11 cellular contexts compared by ENCODE assay signal in the genomic region with DNA sequence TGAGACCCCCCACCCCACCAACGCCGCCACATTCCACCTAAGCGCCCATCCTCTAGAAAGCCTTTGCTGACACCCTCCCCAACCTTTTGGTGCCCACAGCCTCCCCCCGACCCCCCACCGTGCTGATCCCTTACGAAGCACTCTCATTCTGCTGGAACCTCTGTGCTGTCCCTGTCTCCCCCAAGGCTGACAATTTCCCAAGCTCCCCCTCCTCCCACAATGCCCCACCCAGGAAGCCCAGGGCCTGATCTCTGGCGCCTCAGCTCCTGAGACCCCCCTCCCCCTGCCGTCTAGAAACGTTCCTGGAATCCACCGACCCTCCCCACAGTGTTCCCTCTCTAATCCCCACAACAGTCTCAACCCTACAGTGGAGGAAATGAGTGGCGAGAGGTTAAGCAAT. TPM values are rescaled to one million over a fixed set of nuclear protein-coding genes. Genes with fewer than 3 reads are reported as not detected.
DNase-seq lines count a peak whose midpoint lies in the region; ATAC-seq and TF ChIP-seq lines count a peak whose summit lies in the region.
"Had no signal": no experiment of that assay in that cellular context is flagged by ENCODE, and none has a peak within 500 bp of the region (broad histone marks: within the 10 kb centered on the region; RNA-seq: fewer than 3 reads in every experiment).

No MANE protein-coding gene starts in this region.

- H3K9me3 Mint-ChIP-seq in H9 (peaks cover 23 to 25% of the 10 kb centered on the region in 2 experiments), activated B cell treated with CpG ODN at 0.5 μM for 24 hours (peaks cover 10% of the 10 kb centered on the region)

- CTCF ChIA-PET in activated B cell treated with CpG ODN at 0.5 μM for 24 hours (lab: Charles Lee), result interaction anchor here (0.6 to 1.8 kb wide), 4 partner anchors 22 to 66 kb away, joined by 3 to 9 read pairs (median 4); no protein-coding TSS in a partner anchor

- no peak overlapping the region for H4K91ac ChIP-seq in H9 (ENCODE audit: insufficient read length, low read depth, low read length)

- H3K23me2 ChIP-seq in H9 (ENCODE audit: insufficient read length, low read depth, low read length, poor library complexity, severe bottlenecking), result peaks cover 6% of the 10 kb centered on the region

- peaks cover 14% of the 10 kb centered on the region for H3K27me3 Mint-ChIP-seq in H9 (ENCODE audit: low read depth)
- no peaks in the 10 kb centered on the region for H3K27me3 Mint-ChIP-seq in activated B cell treated with CpG ODN at 0.5 μM for 24 hours

- H4K8ac ChIP-seq in H9 (replicated peaks; ENCODE audit: insufficient read length, low read depth, low read length), result no peak overlapping the region

- DNase-seq in H9 (no peak), activated B cell treated with CpG ODN at 0.5 μM for 24 hours (no peak), DMS153 treated with DMSO at 0.1 percent for 48 hours (lab: John Stamatoyannopoulos, UW; ENCODE audit: unreplicated experiment) (no peak), G401 (ENCODE audit: low spot score) (no peak), NCI-H1417 treated with DMSO at 0.1 percent for 48 hours (lab: John Stamatoyannopoulos, UW) (no peak)
- DNase-seq: NCI-H1417 had no signal

- peak overlapping the region; percentile 49 for H3K4me3 ChIP-seq in iPS-18c (ENCODE audit: insufficient read depth, low read depth, low read length)
- H3K4me3 ChIP-seq in skeletal muscle tissue (ENCODE audit: low read length in 3 of 3), result peak overlapping the region in 1 of 3 donors; percentile 63

- TF ChIP-seq CTCF in H9 (conservative IDR thresholded peaks at IDR 0.05) (no peak), activated B cell treated with CpG ODN at 0.5 μM for 24 hours (IDR thresholded peaks at IDR 0.05) (no peak)

- H2BK20ac ChIP-seq in H9 (ENCODE audit: low read depth, low read length, poor library complexity, severe bottlenecking), result no peak overlapping the region

- H3K9me3 ChIP-seq in H9 (ENCODE audit: control insufficient read depth, low read depth, low read length) (no peaks in the 10 kb centered on the region), iPS-18c (ENCODE audit: control insufficient read depth, insufficient read depth, low read length) (no peaks in the 10 kb centered on the region), skeletal muscle tissue (ENCODE audit: control insufficient read depth in 3 of 3, low read length in 3 of 3) (peaks cover 0 to 6% (median 0%) of the 10 kb centered on the region in 3 donors)

- H3K27ac ChIP-seq in H9 (ENCODE audit: insufficient read length, low read depth, low read length) (no peak overlapping the region), skeletal muscle tissue (ENCODE audit: low read depth, low read length) (peak overlapping the region; percentile 52)

- H3K27me3 ChIP-seq in H9 (ENCODE audit: insufficient read depth, low read length), result no peaks in the 10 kb centered on the region
- peaks cover 0 to 2% (median 0%) of the 10 kb centered on the region in 3 donors for H3K27me3 ChIP-seq in skeletal muscle tissue (ENCODE audit: control insufficient read depth in 3 of 3, insufficient read depth in 3 of 3, low read length in 3 of 3)

- H2AK5ac ChIP-seq in H9 (ENCODE audit: insufficient read length, low read length), result no peak overlapping the region

- H3K4ac ChIP-seq in H9 (ENCODE audit: low read depth, low read length), result no peak overlapping the region

- H3K4me1 ChIP-seq in H9 (ENCODE audit: insufficient read depth, low read length) (0 out of 2 replicates have a peak, but pooled peaks cover 2% of the 10 kb centered on the region), skeletal muscle tissue (ENCODE audit: control insufficient read depth in 3 of 3, insufficient read depth in 3 of 3, low read length in 3 of 3) (peaks cover 23 to 35% (median 34%) of the 10 kb centered on the region in 3 donors)

- H3K4me2 ChIP-seq in H9 (ENCODE audit: insufficient read depth, insufficient read length, low read length), result peak overlapping the region; percentile 1

- H3K18ac ChIP-seq in H9 (ENCODE audit: insufficient read length, low read depth, low read length), result no peak overlapping the region

- ATAC-seq in activated B cell treated with CpG ODN at 0.5 μM for 24 hours (ENCODE audit: low read depth) (no peak), GM18498 (IDR thresholded peaks at IDR 0.05; ENCODE audit: unreplicated experiment) (no peak)

- WGBS in H9 (ENCODE audit: extremely low coverage, insufficient read length, low lambda C conversion rate), result no CpG with 5 or more reads among the region's 11 CpGs

- H2AFZ ChIP-seq in H9 (ENCODE audit: low read length), result no peak overlapping the region

- no peaks in the 10 kb centered on the region for H3K79me2 ChIP-seq in H9 (ENCODE audit: insufficient read depth, low read length)

- no peak overlapping the region for H3K56ac ChIP-seq in H9 (ENCODE audit: insufficient read length, low read depth, low read length)

- H3K14ac ChIP-seq in H9 (ENCODE audit: insufficient read depth, low read length), result peak overlapping the region; percentile 41; the same call in 1 of the 2 replicates

- H3K9ac ChIP-seq in H9 (ENCODE audit: extremely low read depth, insufficient read length, low read length) (no peak overlapping the region), skeletal muscle tissue (ENCODE audit: low read depth in 1 of 3, low read length in 3 of 3) (peak overlapping the region in 1 of 3 donors; percentile 66)

- intact Hi-C loops in activated B cell treated with CpG ODN at 0.5 μM for 24 hours (cut with micrococcal nuclease), result loop anchor here (5.0 kb wide), 1 partner anchor 152 kb away; no protein-coding TSS in a partner anchor

- POLR2A ChIA-PET in activated B cell treated with CpG ODN at 0.5 μM for 24 hours (lab: Charles Lee), result interaction anchor here (1.2 kb wide), 2 partner anchors 67 to 536 kb away, joined by 3 to 5 read pairs; a partner anchor contains a TSS

- H3K36me3 Mint-ChIP-seq in H9 (ENCODE audit: insufficient read depth in 1 of 3, low read depth in 3 of 3), result peaks cover 3 to 15% (median 3%) of the 10 kb centered on the region in 3 experiments; a peak in 4 of 7 replicates
- H3K36me3 Mint-ChIP-seq in activated B cell treated with CpG ODN at 0.5 μM for 24 hours (ENCODE audit: low read depth), result peaks cover 15% of the 10 kb centered on the region

- H2BK12ac ChIP-seq in H9 (ENCODE audit: insufficient read length, low read depth, low read length), result no peak overlapping the region

- no peak overlapping the region for H3K23ac ChIP-seq in H9 (ENCODE audit: insufficient read length, low read depth, low read length)

- H3K4me1 Mint-ChIP-seq in H9 (peaks cover 11 to 24% of the 10 kb centered on the region in 2 experiments), activated B cell treated with CpG ODN at 0.5 μM for 24 hours (peaks cover 6% of the 10 kb centered on the region)

- H4K20me1 ChIP-seq in H9 (ENCODE audit: control insufficient read depth, insufficient read depth, insufficient read length), result no peaks in the 10 kb centered on the region

- in situ Hi-C loops in G401 (cut with HindIII; ENCODE audit: low sequenced_read_pairs), result no loop called here

- H2BK120ac ChIP-seq in H9 (ENCODE audit: low read depth, low read length, poor library complexity, severe bottlenecking), result no peak overlapping the region

- no peaks in the 10 kb centered on the region for H3K79me1 ChIP-seq in H9 (ENCODE audit: insufficient read depth, low read depth, low read length, poor library complexity, severe bottlenecking)

- H2BK15ac ChIP-seq in H9 (ENCODE audit: low read depth, low read length), result no peak overlapping the region

- H3K36me3 ChIP-seq in skeletal muscle tissue (ENCODE audit: control insufficient read depth in 3 of 3, insufficient read depth in 3 of 3, low read length in 3 of 3), result peaks cover 0 to 13% (median 3%) of the 10 kb centered on the region in 3 donors

- H3T11ph ChIP-seq in H9 (ENCODE audit: low read length), result no peak overlapping the region

- H3K4me3 Mint-ChIP-seq in H9 (no peak overlapping the region; a peak in 1 of 5 replicates), activated B cell treated with CpG ODN at 0.5 μM for 24 hours (peak overlapping the region; percentile 87)

- H3K27ac Mint-ChIP-seq in H9, result no peak overlapping the region
- peak overlapping the region; percentile 59 for H3K27ac Mint-ChIP-seq in activated B cell treated with CpG ODN at 0.5 μM for 24 hours

- H4K5ac ChIP-seq in H9 (ENCODE audit: insufficient read length, low read depth, low read length), result no peak overlapping the region

- no peak overlapping the region for H2BK5ac ChIP-seq in H9 (ENCODE audit: insufficient read length, low read length)

RNA-seq across cellular contexts. Expression of a gene that starts 18.4 kb away (rescaled TPM):
- total RNA-seq in H9 (2021) (0.24 TPM in 2 replicates), activated B cell treated with CpG ODN at 0.5 μM for 24 hours (not detected in 2 replicates), skeletal muscle tissue (53.2 TPM)
- 5.8 and 7.4 TPM in 2 replicates for total RNA-seq in G401 (2014; rRNA removed; shearing (Covaris generic))
- total RNA-seq: mononuclear cell; T-helper 2 cell treated with Interferon-gamma antibody and Interleukin-4, amounts not matched to agents 100 ng/mL and 5 ng/mL, for 36 hours had no signal

RNA-seq across cellular contexts. Expression of a gene that starts 32.7 kb away (rescaled TPM):
- 0.99 and 1.0 TPM in 2 replicates for total RNA-seq in H9 (2021)
- total RNA-seq in activated B cell treated with CpG ODN at 0.5 μM for 24 hours, result not detected in 2 replicates
- total RNA-seq in skeletal muscle tissue, result 9.4 TPM
- 14.8 and 23.6 TPM in 2 replicates for total RNA-seq in G401 (2014; rRNA removed; shearing (Covaris generic))
- total RNA-seq: mononuclear cell; T-helper 2 cell treated with Interferon-gamma antibody and Interleukin-4, amounts not matched to agents 100 ng/mL and 5 ng/mL, for 36 hours had no signal
